Comparison of ENCODE assay signal across 12 cellular contexts in genomic region chr11:22491826-22492225, GRCh38.
DNase-seq lines count a peak whose midpoint lies in the region; ATAC-seq lines count a peak whose summit lies in the region.
"Had no signal": no experiment of that assay in that cellular context is flagged by ENCODE, and none has a peak within 500 bp of the region (broad histone marks: within the 10 kb centered on the region; RNA-seq: fewer than 3 reads in every experiment).

No MANE protein-coding gene starts in this region.

- DNase-seq in GM04503 (ENCODE audit: low read depth) (peak; percentile 18), NCI-H524 treated with DMSO at 0.1 percent for 48 hours (lab: John Stamatoyannopoulos, UW) (peak; percentile 77), fibroblast of gingiva (ENCODE audit: low read depth) (peak; percentile 70), retina (peak; percentile 48), cardiac septum (ENCODE audit: low spot score) (no peak), T-helper 2 cell (no peak)
- DNase-seq in activated naive CD4-positive, alpha-beta T cell treated with anti-CD3 and anti-CD28 coated beads, Interleukin-2, amount 50 U/mL, for 72 hours (ENCODE audit: low spot score in 2 of 2): no peak
- DNase-seq: activated CD4-positive, alpha-beta T cell treated with anti-CD3 and anti-CD28 coated beads for 1 hour; activated naive CD4-positive, alpha-beta T cell treated with Interleukin-2 at 50 U/mL for 16 hours; effector memory CD8-positive, alpha-beta T cell; islet precursor cell; transverse colon had no signal

- intact Hi-C loops in cardiac septum (cut with DNase I): no loop called here

- H3K9me3 Mint-ChIP-seq in activated naive CD4-positive, alpha-beta T cell treated with anti-CD3 and anti-CD28 coated beads, Interleukin-2, amount 50 U/mL, for 72 hours: no peaks in the 10 kb centered on the region
- H3K9me3 Mint-ChIP-seq: effector memory CD8-positive, alpha-beta T cell had no signal

- H3K27ac Mint-ChIP-seq in activated naive CD4-positive, alpha-beta T cell treated with anti-CD3 and anti-CD28 coated beads, Interleukin-2, amount 50 U/mL, for 72 hours: no peak overlapping the region
- H3K27ac Mint-ChIP-seq: effector memory CD8-positive, alpha-beta T cell had no signal

- H3K36me3 Mint-ChIP-seq in activated naive CD4-positive, alpha-beta T cell treated with anti-CD3 and anti-CD28 coated beads, Interleukin-2, amount 50 U/mL, for 72 hours: no peaks in the 10 kb centered on the region

- ATAC-seq in activated naive CD4-positive, alpha-beta T cell treated with anti-CD3 and anti-CD28 coated beads, Interleukin-2, amount 50 U/mL, for 72 hours: no peak
- ATAC-seq: effector memory CD8-positive, alpha-beta T cell had no signal

Comparison
In these comparisons a context has a peak if more than half of its experiments do, and no peak if none do; other contexts are left out.
1. DNase-seq: peak in GM04503 (single experiment), NCI-H524 treated with DMSO at 0.1 percent for 48 hours (single experiment), fibroblast of gingiva (single experiment) and retina (single experiment); none in activated naive CD4-positive, alpha-beta T cell treated with anti-CD3 and anti-CD28 coated beads, Interleukin-2, amount 50 U/mL, for 72 hours (0 of 2), cardiac septum (single experiment) and T-helper 2 cell (0 of 5).